8 cellular contexts compared by ENCODE assay signal in the genomic region with DNA sequence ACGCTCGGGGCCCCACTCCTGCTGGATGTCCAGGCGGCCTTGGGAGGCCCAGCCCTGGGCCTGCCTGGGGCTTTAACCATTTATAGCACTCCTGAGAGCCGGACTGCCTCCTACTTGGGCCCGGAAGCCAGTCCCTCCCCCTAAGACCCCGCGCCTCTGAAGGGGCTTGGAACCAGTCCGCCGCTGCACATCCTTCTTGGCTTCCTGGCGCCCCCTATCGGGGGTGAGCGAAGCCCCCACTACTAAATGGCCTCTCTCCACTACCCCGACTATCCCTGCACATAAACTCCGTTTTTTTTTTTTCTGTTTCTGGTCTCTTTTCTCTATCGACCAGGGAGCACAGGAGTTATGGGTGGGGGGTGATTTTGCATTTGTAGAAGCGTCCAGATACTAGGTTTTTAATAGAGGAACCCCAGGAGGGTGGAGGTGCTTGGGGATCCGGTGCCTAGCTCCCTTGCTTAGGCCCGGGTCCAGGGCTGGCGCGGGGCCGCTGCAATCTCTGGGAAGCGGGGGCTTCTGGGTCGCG. TPM values are rescaled to one million over a fixed set of nuclear protein-coding genes. Genes with fewer than 3 reads are reported as not detected.
DNase-seq lines count a peak whose midpoint lies in the region; TF ChIP-seq lines count a peak whose summit lies in the region.

No MANE protein-coding gene starts in this region.

- peak overlapping the region; percentile 70 for H3K27ac ChIP-seq in hepatocyte

- H4K20me1 ChIP-seq in hepatocyte (ENCODE audit: insufficient read depth, poor library complexity, severe bottlenecking): no peaks in the 10 kb centered on the region

- H3K36me3 ChIP-seq in GM06990 (ENCODE audit: control insufficient read depth, insufficient read depth, low read length): no peaks in the 10 kb centered on the region
- no peaks in the 10 kb centered on the region for H3K36me3 ChIP-seq in hepatocyte (replicated peaks; ENCODE audit: insufficient read depth, low read depth)
- no peaks in the 10 kb centered on the region for H3K36me3 ChIP-seq in skeletal muscle satellite cell (ENCODE audit: insufficient read depth, low read length)

- H2AFZ ChIP-seq in hepatocyte: peak overlapping the region; percentile 91

- DNase-seq in GM06990 (ENCODE audit: extremely low read depth, insufficient read length): no peak
- no peak for DNase-seq in LNCaP clone FGC (ENCODE audit: low read depth)
- peak; percentile 69 for DNase-seq in hepatocyte (ENCODE audit: low spot score)
- DNase-seq in amniotic stem cell (lab: John Stamatoyannopoulos, UW): no peak
- no peak for DNase-seq in H4 (ENCODE audit: low spot score)
- DNase-seq in middle frontal gyrus (ENCODE audit: extremely low spot score, low spot score): no peak

- H3K27me3 ChIP-seq in GM06990 (replicated peaks; ENCODE audit: control insufficient read depth, insufficient read depth, low read length) (no peaks in the 10 kb centered on the region; the same call in 1 of the 2 replicates), hepatocyte (peaks cover 41% of the 10 kb centered on the region), skeletal muscle satellite cell (ENCODE audit: control insufficient read depth, insufficient read depth, low read length) (no peaks in the 10 kb centered on the region)

- H3K4me1 ChIP-seq in hepatocyte (ENCODE audit: insufficient read depth): peaks cover 33% of the 10 kb centered on the region
- peaks cover 47% of the 10 kb centered on the region for H3K4me1 ChIP-seq in skeletal muscle satellite cell (ENCODE audit: control insufficient read depth, insufficient read depth, low read length)

- peak overlapping the region; percentile 78 for H3K9ac ChIP-seq in skeletal muscle satellite cell (ENCODE audit: low read depth, low read length)

- H3K9me3 Mint-ChIP-seq in activated naive CD8-positive, alpha-beta T cell (ENCODE audit: low read depth): no peaks in the 10 kb centered on the region

- TF ChIP-seq CTCF in GM06990 (IDR thresholded peaks at IDR 0.05; ENCODE audit: insufficient read depth, low read length, poor library complexity, severe bottlenecking) (peak; percentile 77), LNCaP clone FGC (IDR thresholded peaks at IDR 0.05; ENCODE audit: control insufficient read depth, extremely low read depth, insufficient read depth) (0 out of 2 replicates have a peak, but pooled peaks have one; percentile 15), hepatocyte (IDR thresholded peaks at IDR 0.05; ENCODE audit: poor library complexity) (peak; percentile 60)

- H3K4me1 Mint-ChIP-seq in activated naive CD8-positive, alpha-beta T cell (ENCODE audit: low read depth): peaks cover 26% of the 10 kb centered on the region

- no peak overlapping the region for H3K27ac Mint-ChIP-seq in activated naive CD8-positive, alpha-beta T cell

- 4% methylated on average over 24 of the region's 24 CpGs for WGBS in hepatocyte (ENCODE audit: low lambda C conversion rate, missing lambda C conversion rate)

- peak overlapping the region; percentile 61 for H3K4me3 ChIP-seq in GM06990 (replicated peaks; ENCODE audit: low read depth, low read length)
- H3K4me3 ChIP-seq in LNCaP clone FGC (ENCODE audit: low read depth, low read length): no peak overlapping the region
- peak overlapping the region; percentile 69 for H3K4me3 ChIP-seq in hepatocyte
- peak overlapping the region; percentile 73 for H3K4me3 ChIP-seq in skeletal muscle satellite cell (ENCODE audit: low read length)

- H3K9me2 ChIP-seq in hepatocyte (replicated peaks; ENCODE audit: insufficient read depth): no peaks in the 10 kb centered on the region

- peaks cover 3% of the 10 kb centered on the region for H3K36me3 Mint-ChIP-seq in activated naive CD8-positive, alpha-beta T cell

- peaks cover 33% of the 10 kb centered on the region for H3K27me3 Mint-ChIP-seq in activated naive CD8-positive, alpha-beta T cell

- H3K4me2 ChIP-seq in hepatocyte (peak overlapping the region; percentile 97), skeletal muscle satellite cell (ENCODE audit: low read length) (peak overlapping the region; percentile 86)

- peak overlapping the region; percentile 78 for H3K4me3 Mint-ChIP-seq in activated naive CD8-positive, alpha-beta T cell

- no peaks in the 10 kb centered on the region for H3K79me2 ChIP-seq in hepatocyte

- H3K9me3 ChIP-seq in hepatocyte (ENCODE audit: low read depth): no peaks in the 10 kb centered on the region
- H3K9me3 ChIP-seq in skeletal muscle satellite cell (replicated peaks; ENCODE audit: low read length): no peaks in the 10 kb centered on the region

RNA-seq across cellular contexts. Expression of a gene that starts 0.6 kb away (rescaled TPM):
- total RNA-seq in hepatocyte: 8.1 and 9.3 TPM in 2 replicates
- 10.9 and 11.0 TPM in 2 replicates for polyA plus RNA-seq in hepatocyte
- 17.3 and 24.3 TPM in 2 replicates for total RNA-seq in skeletal muscle satellite cell (2012; rRNA removed)
- 39.4 and 47.9 TPM in 2 replicates for total RNA-seq in H4 (2014; rRNA removed; shearing (Covaris generic))

RNA-seq across cellular contexts. Expression of a gene that starts 5.2 kb away (rescaled TPM):
- 3.2 and 5.5 TPM in 2 replicates for total RNA-seq in hepatocyte
- 8.5 and 15.7 TPM in 2 replicates for polyA plus RNA-seq in hepatocyte
- total RNA-seq in skeletal muscle satellite cell (2012; rRNA removed): 0.66 and 6.1 TPM in 2 replicates
- 0.50 TPM in 1 of 2 replicates, not detected in the other for total RNA-seq in H4 (2014; rRNA removed; shearing (Covaris generic))

RNA-seq across cellular contexts. Expression of a gene that starts 9.9 kb away (rescaled TPM):
- 10.7 and 11.1 TPM in 2 replicates for total RNA-seq in hepatocyte
- polyA plus RNA-seq in hepatocyte: 15.9 and 19.8 TPM in 2 replicates
- 13.2 and 16.6 TPM in 2 replicates for total RNA-seq in skeletal muscle satellite cell (2012; rRNA removed)
- total RNA-seq in H4 (2014; rRNA removed; shearing (Covaris generic)): 1.3 and 3.3 TPM in 2 replicates

RNA-seq across cellular contexts. Expression of a gene that starts 10.0 kb away (rescaled TPM):
- total RNA-seq in hepatocyte: 18.5 and 21.9 TPM in 2 replicates
- 31.4 and 32.4 TPM in 2 replicates for polyA plus RNA-seq in hepatocyte
- total RNA-seq in skeletal muscle satellite cell (2012; rRNA removed): 18.1 and 19.3 TPM in 2 replicates
- 13.6 and 17.9 TPM in 2 replicates for total RNA-seq in H4 (2014; rRNA removed; shearing (Covaris generic))

RNA-seq across cellular contexts. Expression of a gene that starts 14.1 kb away (rescaled TPM):
- 22.3 and 24.8 TPM in 2 replicates for total RNA-seq in hepatocyte
- 25.4 and 38.5 TPM in 2 replicates for polyA plus RNA-seq in hepatocyte
- 10.6 and 14.9 TPM in 2 replicates for total RNA-seq in skeletal muscle satellite cell (2012; rRNA removed)
- 3.5 and 4.5 TPM in 2 replicates for total RNA-seq in H4 (2014; rRNA removed; shearing (Covaris generic))

Comparison
In these comparisons a context has a peak if more than half of its experiments do, and no peak if none do; other contexts are left out.
1. CTCF ChIP-seq: peak in every context shown above with its lines; median percentile 77 in GM06990; 60 in hepatocyte; 15 in LNCaP clone FGC.